In genomic region chr13:52955505-52955904, GRCh38 we compare ENCODE assay signal across 28 cellular contexts.
DNase-seq lines count a peak whose midpoint lies in the region; ATAC-seq, FAIRE-seq and TF ChIP-seq lines count a peak whose summit lies in the region.
"Had no signal": no experiment of that assay in that cellular context is flagged by ENCODE, and none has a peak within 500 bp of the region (broad histone marks: within the 10 kb centered on the region; RNA-seq: fewer than 3 reads in every experiment).

No MANE protein-coding gene starts in this region.

- H3K27ac ChIP-seq in ectodermal cell (ENCODE audit: insufficient read depth, low read depth, low read length, poor library complexity, severe bottlenecking): peak overlapping the region; percentile 74
- no peak overlapping the region for H3K27ac ChIP-seq in upper lobe of right lung
- H3K27ac ChIP-seq: 22Rv1, body of pancreas, C4-2B, esophagus muscularis mucosa had no signal

- H3K4me1 ChIP-seq in ectodermal cell (ENCODE audit: control insufficient read depth, insufficient read depth, low read length) (peaks cover 28% of the 10 kb centered on the region), upper lobe of right lung (no peaks in the 10 kb centered on the region)
- H3K4me1 ChIP-seq: body of pancreas, esophagus muscularis mucosa had no signal

- no peaks in the 10 kb centered on the region for H3K9me3 ChIP-seq in ectodermal cell (ENCODE audit: control insufficient read depth, low read length)
- no peaks in the 10 kb centered on the region for H3K9me3 ChIP-seq in upper lobe of right lung
- H3K9me3 ChIP-seq: body of pancreas, esophagus muscularis mucosa had no signal

- no peak for FAIRE-seq in HTR-8/SVneo (lab: Jason Lieb, UNC)
- FAIRE-seq: endometrium, K562 had no signal

- H3K4me3 ChIP-seq in ectodermal cell (ENCODE audit: insufficient read depth, low read depth, low read length): no peak overlapping the region
- no peak overlapping the region for H3K4me3 ChIP-seq in upper lobe of right lung
- H3K4me3 ChIP-seq: body of pancreas, esophagus muscularis mucosa, K562, smooth muscle cell had no signal

- WGBS in ectodermal cell, 2 experiments: 0 to 1% methylated on average over 4 of the region's 4 CpGs

- intact Hi-C loops in upper lobe of right lung (cut with DNase I): no loop called here

- H3K27me3 ChIP-seq in ectodermal cell (ENCODE audit: control insufficient read depth, insufficient read depth, low read length, poor library complexity, severe bottlenecking): no peaks in the 10 kb centered on the region
- no peaks in the 10 kb centered on the region for H3K27me3 ChIP-seq in upper lobe of right lung
- H3K27me3 ChIP-seq: body of pancreas, esophagus muscularis mucosa had no signal

- no peak for TF ChIP-seq CTCF in upper lobe of right lung (IDR thresholded peaks at IDR 0.05)

- DNase-seq in DMS79 treated with DMSO at 0.1 percent for 48 hours (lab: John Stamatoyannopoulos, UW) (peak; percentile 30), DMS79 (lab: John Stamatoyannopoulos, UW) (no peak), iPS-NIHi7 (ENCODE audit: extremely low spot score) (peak; percentile 73), upper lobe of right lung (no peak), HTR-8/SVneo (ENCODE audit: insufficient read length, low spot score) (no peak), DMS153 (lab: John Stamatoyannopoulos, UW) (no peak)
- DNase-seq: activated CD4-positive, alpha-beta T cell treated with anti-CD3 and anti-CD28 coated beads for 1 hour; activated CD8-positive, alpha-beta memory T cell treated with anti-CD3 and anti-CD28 coated beads, Interleukin-2, amount 50 U/mL, for 48 hours; activated CD8-positive, alpha-beta T cell treated with anti-CD3 and anti-CD28 coated beads for 36 hours; activated naive CD4-positive, alpha-beta T cell treated with anti-CD3 and anti-CD28 coated beads, Interleukin-2, amount 50 U/mL, for 16 hours; body of pancreas; Calu3; foreskin fibroblast; immature natural killer cell; NCI-H1105; NCI-H187 treated with DMSO at 0.1 percent for 48 hours; NCI-H748 treated with DMSO at 0.1 percent for 48 hours; right cardiac atrium; SIG-M5; stimulated activated naive CD8-positive, alpha-beta T cell treated with anti-CD3 and anti-CD28 coated beads, Interleukin-15, Interleukin-2, amounts not matched to agents 100 U/mL and 50 U/mL, for 24 hours had no signal

- no peaks in the 10 kb centered on the region for H3K36me3 ChIP-seq in ectodermal cell (ENCODE audit: control insufficient read depth, insufficient read depth, low read length)
- H3K36me3 ChIP-seq in upper lobe of right lung: no peaks in the 10 kb centered on the region
- H3K36me3 ChIP-seq: esophagus muscularis mucosa had no signal

- ATAC-seq in upper lobe of right lung (peak; percentile 17), GM18867 (IDR thresholded peaks at IDR 0.05; ENCODE audit: unreplicated experiment) (no peak)
- ATAC-seq: activated CD8-positive, alpha-beta T cell treated with anti-CD3 and anti-CD28 coated beads for 36 hours; body of pancreas; K562; right cardiac atrium; stimulated activated naive CD8-positive, alpha-beta T cell treated with anti-CD3 and anti-CD28 coated beads, Interleukin-15, Interleukin-2, amounts not matched to agents 100 U/mL and 50 U/mL, for 24 hours had no signal

Comparison
In these comparisons a context has a peak if more than half of its experiments do, and no peak if none do; other contexts are left out.
1. DNase-seq: peak in DMS79 treated with DMSO at 0.1 percent for 48 hours (single experiment) and iPS-NIHi7 (single experiment); none in DMS79 (single experiment), upper lobe of right lung (single experiment), HTR-8/SVneo (single experiment) and DMS153 (single experiment).